1 cellular context compared by ENCODE assay signal in genomic region chr19:345320-345879, GRCh38.
TF ChIP-seq lines count a peak whose summit lies in the region.

No MANE protein-coding gene starts in this region.

TF ChIP-seq in H1, 55 proteins besides CTCF, POLR2A, EP300 and RAD21:
- TF ChIP-seq NANOG (IDR thresholded peaks at IDR 0.05; ENCODE audit: insufficient read depth, low read depth, low read length, poor library complexity, severe bottlenecking) (no peak), MAFK (IDR thresholded peaks at IDR 0.05; ENCODE audit: low read depth, low read length) (no peak), TEAD4 (IDR thresholded peaks at IDR 0.05; ENCODE audit: low read depth, low read length) (no peak), ASH2L (IDR thresholded peaks at IDR 0.05; ENCODE audit: low read length) (no peak), PHF8 (conservative IDR thresholded peaks at IDR 0.05; ENCODE audit: low read depth, low read length) (no peak)
